23 cellular contexts compared by ENCODE assay signal in the genomic region with DNA sequence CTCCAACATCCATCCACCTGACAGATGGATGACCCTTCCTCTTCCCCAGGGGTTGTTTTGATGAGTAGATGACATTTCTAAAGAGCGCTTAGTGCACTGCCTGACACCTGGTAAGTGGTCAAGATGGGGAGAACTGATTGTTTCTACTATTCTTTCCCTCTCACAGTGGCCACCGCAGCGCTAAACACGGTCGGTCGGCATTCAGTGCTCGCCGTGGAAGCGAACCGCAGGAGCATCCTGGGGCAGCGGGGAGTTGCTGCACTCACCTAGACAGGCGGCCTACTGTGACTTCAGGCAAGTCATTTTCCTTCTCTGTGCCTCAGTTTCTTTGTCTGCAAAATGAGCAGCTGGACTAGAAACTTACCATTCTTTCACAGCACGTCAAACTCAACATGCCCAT. TPM values are rescaled to one million over a fixed set of nuclear protein-coding genes. Genes with fewer than 3 reads are reported as not detected.
DNase-seq lines count a peak whose midpoint lies in the region; ATAC-seq, FAIRE-seq and TF ChIP-seq lines count a peak whose summit lies in the region.
"Had no signal": no experiment of that assay in that cellular context is flagged by ENCODE, and none has a peak within 500 bp of the region (broad histone marks: within the 10 kb centered on the region; RNA-seq: fewer than 3 reads in every experiment).

No MANE protein-coding gene starts in this region.

- H3K14ac ChIP-seq in neuronal stem cell (ENCODE audit: low read length), result no peak overlapping the region

- no peaks in the 10 kb centered on the region for H3K79me2 ChIP-seq in K562 (ENCODE audit: control insufficient read depth, insufficient read depth, low read length)

- no peak overlapping the region for H2BK15ac ChIP-seq in neuronal stem cell (ENCODE audit: low read length)

- no peaks in the 10 kb centered on the region for H3K36me3 ChIP-seq in A673 (ENCODE audit: insufficient read depth, low read length, poor library complexity, severe bottlenecking)
- no peaks in the 10 kb centered on the region for H3K36me3 ChIP-seq in K562 (ENCODE audit: control insufficient read depth, insufficient read depth, low read length)
- no peaks in the 10 kb centered on the region for H3K36me3 ChIP-seq in neuronal stem cell (replicated peaks in 1 of 2; ENCODE audit: control insufficient read depth in 2 of 2, insufficient read depth in 2 of 2, low read length in 2 of 2)
- H3K36me3 ChIP-seq: BE2C, BLaER1 had no signal

- DNase-seq in A673 (ENCODE audit: low spot score) (no peak), K562 (ENCODE audit: extremely low read depth in 1 of 4, low spot score in 3 of 4) (peak in 1 of 4 experiments; percentile 7), neuronal stem cell (ENCODE audit: low spot score) (no peak), posterior vena cava (ENCODE audit: low spot score) (peak; percentile 36), caudate nucleus (lab: John Stamatoyannopoulos, UW) (no peak), GM19238 (ENCODE audit: insufficient read length, low spot score) (no peak), middle frontal gyrus (ENCODE audit: extremely low spot score, low spot score) (no peak)
- DNase-seq: ACHN; BE2C; C1 segment of cervical spinal cord; CD4-positive, alpha-beta memory T cell; CD4-positive, CD25-positive, alpha-beta regulatory T cell; CD8-positive, alpha-beta memory T cell; COR-L47; DMS79 treated with DMSO at 0.1 percent for 48 hours; GF-D8 had no signal

- H3K4me1 ChIP-seq in A673 (ENCODE audit: insufficient read depth, low read length, poor library complexity, severe bottlenecking), result peaks cover 47% of the 10 kb centered on the region
- H3K4me1 ChIP-seq in K562 (replicated peaks in 1 of 2; ENCODE audit: control insufficient read depth in 2 of 2, insufficient read depth in 2 of 2, low read length in 2 of 2), result peaks cover 14 to 19% of the 10 kb centered on the region in 2 experiments; a peak in 4 of 5 replicates
- peaks cover 2 to 6% of the 10 kb centered on the region in 2 donors for H3K4me1 ChIP-seq in neuronal stem cell (ENCODE audit: control insufficient read depth in 2 of 2, insufficient read depth in 1 of 2, low read depth in 1 of 2, low read length in 2 of 2)

- POLR2A ChIA-PET in A673 (lab: Charles Lee; ENCODE audit: low non-redundant PET), result interaction anchor here (0.5 kb wide), 1 partner anchor 47 kb away, joined by 8 read pairs; no protein-coding TSS in a partner anchor
- POLR2A ChIA-PET in K562 (lab: Yijun Ruan, JAX), result interaction anchor here (0.9 to 14.1 kb wide), 5 partner anchors 15 to 37 kb away, joined by 3 to 327 read pairs (median 6); partner anchors contain the start of gene FTH1

- ATAC-seq in K562, result no peak
- ATAC-seq: A549 had no signal

- H3K4ac ChIP-seq in neuronal stem cell (ENCODE audit: low read length), result no peak overlapping the region

- H3K9ac ChIP-seq in K562 (ENCODE audit: insufficient read depth in 1 of 2, low read depth in 2 of 2, low read length in 2 of 2) (peak overlapping the region in 1 of 2 experiments; percentile 4; a peak in 1 of 4 replicates), neuronal stem cell (ENCODE audit: low read depth, low read length, poor library complexity) (peak overlapping the region; percentile 40)
- H3K9ac ChIP-seq: BLaER1 had no signal

- H3K9me3 ChIP-seq in A673 (ENCODE audit: low read depth, low read length, poor library complexity, severe bottlenecking) (no peaks in the 10 kb centered on the region), K562 (replicated peaks; ENCODE audit: control insufficient read depth, insufficient read depth, low read depth, low read length) (no peaks in the 10 kb centered on the region), neuronal stem cell (replicated peaks in 1 of 2; ENCODE audit: control insufficient read depth in 2 of 2, insufficient read depth in 1 of 2, low read depth in 1 of 2, low read length in 2 of 2) (no peaks in the 10 kb centered on the region)
- H3K9me3 ChIP-seq: A549, BE2C, BLaER1 had no signal

- peak overlapping the region; percentile 5 for H2BK5ac ChIP-seq in neuronal stem cell (ENCODE audit: low read length)

- FAIRE-seq in K562 (lab: Jason Lieb, UNC), result no peak
- FAIRE-seq: A549, D721Med, G401.6, GM12891 had no signal

- H2BK12ac ChIP-seq in neuronal stem cell (ENCODE audit: low read length), result no peak overlapping the region

- H3K4me3 ChIP-seq in A673 (ENCODE audit: low read depth, low read length, poor library complexity, severe bottlenecking) (no peak overlapping the region), K562 (no peak overlapping the region), neuronal stem cell (ENCODE audit: low read length in 2 of 2) (no peak overlapping the region)
- H3K4me3 ChIP-seq: A549, BLaER1 had no signal

- 28% methylated on average over 13 of the region's 13 CpGs for WGBS in K562 (ENCODE audit: insufficient coverage, low coverage, missing lambda C conversion rate)
- WGBS in neuronal stem cell (ENCODE audit: extremely low coverage in 2 of 2, insufficient read length in 2 of 2, insufficient replicate concordance in 1 of 2), 2 donors, result no CpG with 5 or more reads among the region's 13 CpGs

- no peak overlapping the region for H2AFZ ChIP-seq in K562 (ENCODE audit: low read depth, low read length)
- no peak overlapping the region for H2AFZ ChIP-seq in neuronal stem cell (ENCODE audit: low read length)

- H3K27me3 ChIP-seq in A673 (replicated peaks; ENCODE audit: insufficient read depth, low read depth, low read length, poor library complexity) (no peaks in the 10 kb centered on the region), K562 (ENCODE audit: control insufficient read depth in 2 of 2, insufficient read depth in 2 of 2, low read length in 2 of 2) (no peaks in the 10 kb centered on the region), neuronal stem cell (ENCODE audit: control insufficient read depth in 3 of 3, insufficient read depth in 3 of 3, low read depth in 1 of 3, low read length in 3 of 3) (peaks cover 0 to 27% (median 0%) of the 10 kb centered on the region in 3 experiments)
- H3K27me3 ChIP-seq: BE2C, BLaER1 had no signal

- BruUV-seq in A673 (replicated peaks; lab: Mats Ljungman, UMichigan) (no TSS peak), K562 (replicated peaks; lab: Mats Ljungman, UMichigan) (no TSS peak)

- H4K8ac ChIP-seq in neuronal stem cell (ENCODE audit: low read depth, low read length), result no peak overlapping the region

- TF ChIP-seq RAD21 in K562 (CRISPR knock-in tag; conservative IDR thresholded peaks at IDR 0.05 in 1 of 2, IDR thresholded peaks at IDR 0.05 in 1 of 2), result no peak

- no peaks in the 10 kb centered on the region for H3K79me1 ChIP-seq in neuronal stem cell (ENCODE audit: low read depth, low read length)

- no peak for TF ChIP-seq CTCF in A673 (conservative IDR thresholded peaks at IDR 0.05; ENCODE audit: low read depth, low read length)
- no peak for TF ChIP-seq CTCF in K562 (IDR thresholded peaks at IDR 0.05 in 2 of 3, conservative IDR thresholded peaks at IDR 0.05 in 1 of 3; ENCODE audit: insufficient read depth in 2 of 3, low read depth in 1 of 3, low read length in 3 of 3)

- in situ Hi-C loops in K562 (cut with MboI), result loop anchor here (5.0 kb wide), 1 partner anchor 48 kb away; no protein-coding TSS in a partner anchor

- CTCF ChIA-PET in A673 (lab: Charles Lee), result interaction anchor here (1.4 to 7.4 kb wide), 2 partner anchors 48 to 137 kb away, joined by 38 to 157 read pairs; no protein-coding TSS in a partner anchor
- CTCF ChIA-PET in K562 (lab: Yijun Ruan, JAX; ENCODE audit: low intra/inter-chr PET ratio), result interaction anchor here (4.5 kb wide), 1 partner anchor 46 kb away, joined by 98 read pairs; no protein-coding TSS in a partner anchor

- no peak overlapping the region; the same call in 1 of the 2 replicates for H3K4me2 ChIP-seq in K562 (ENCODE audit: insufficient read depth, low read length)
- H3K4me2 ChIP-seq in neuronal stem cell (ENCODE audit: insufficient read depth, low read length, poor library complexity, severe bottlenecking), result no peak overlapping the region
- H3K4me2 ChIP-seq: A549 had no signal

- peak overlapping the region; percentile 32 for H2AK5ac ChIP-seq in neuronal stem cell (ENCODE audit: low read depth, low read length)

- H3K9me1 ChIP-seq in K562 (ENCODE audit: control insufficient read depth, insufficient read depth, low read length), result peaks cover 5% of the 10 kb centered on the region

- no peak for TF ChIP-seq POLR2A in K562 (conservative IDR thresholded peaks at IDR 0.05)

- peak overlapping the region; percentile 29 for H3K23ac ChIP-seq in neuronal stem cell (ENCODE audit: low read depth, low read length, poor library complexity)

- intact Hi-C loops in A673 (cut with micrococcal nuclease; ENCODE audit: unreplicated experiment), result no loop called here
- intact Hi-C loops in K562 (cut with micrococcal nuclease), result no loop called here
- intact Hi-C loops in posterior vena cava (cut with DNase I), result loop anchor here in 1 of 2 donors (5.0 kb wide), 1 partner anchor 48 kb away; no protein-coding TSS in a partner anchor

- H3K27ac ChIP-seq in A673 (ENCODE audit: low read depth, low read length, poor library complexity, severe bottlenecking) (peak overlapping the region; percentile 67), K562 (ENCODE audit: extremely low read depth, low read depth, low read length) (no peak overlapping the region), neuronal stem cell (replicated peaks; ENCODE audit: low read length) (no peak overlapping the region), caudate nucleus (ENCODE audit: low read depth, low read length) (no peak overlapping the region)
- H3K27ac ChIP-seq: 22Rv1, A549, BLaER1 had no signal

- H2BK120ac ChIP-seq in neuronal stem cell (ENCODE audit: low read depth, low read length), result no peak overlapping the region

- H3K18ac ChIP-seq in neuronal stem cell (ENCODE audit: low read length), result no peak overlapping the region

- TF ChIP-seq EP300 in K562 (IDR thresholded peaks at IDR 0.05; ENCODE audit: low read length), result no peak

- no peaks in the 10 kb centered on the region for H4K20me1 ChIP-seq in K562 (replicated peaks; ENCODE audit: control insufficient read depth, insufficient read depth, low read length)
- H4K20me1 ChIP-seq: BLaER1 had no signal

- H4K91ac ChIP-seq in neuronal stem cell (ENCODE audit: low read depth, low read length, poor library complexity), result no peak overlapping the region

RNA-seq across cellular contexts. Expression of gene BEST1, which starts 5.0 kb away (rescaled TPM):
- 5.3 and 8.6 TPM in 2 replicates for total RNA-seq in A673 (2021)
- total RNA-seq in K562 (2011; cell fraction: chromatin; rRNA removed; ENCODE audit: low replicate concordance), result 4.5 and 6.1 TPM in 2 replicates
- 4.7 and 5.5 TPM in 2 replicates for total RNA-seq in K562 (2011; cell fraction: nucleolus; rRNA removed)
- 4.4 and 5.5 TPM in 2 replicates for total RNA-seq in K562 (2011; cell fraction: nucleoplasm; rRNA removed)
- total RNA-seq in K562 (2014; rRNA removed), result 0.36 and 0.61 TPM in 2 replicates
- 0.35 and 0.40 TPM in 2 replicates for total RNA-seq in K562 (2014; rRNA removed; fragmentation: Illumina TruSeq; extraction: Trizol)
- total RNA-seq in K562 (2015; rRNA removed; fragmentation: Illumina TruSeq; extraction: Trizol), result 0.07 and 0.11 TPM in 2 replicates
- 0.85 and 1.0 TPM in 2 replicates for total RNA-seq in K562 (2021)
- polyA plus RNA-seq in K562 (2011; rRNA removed), result 0.22 and 0.49 TPM in 2 replicates
- polyA plus RNA-seq in K562 (2011; cell fraction: cytosol; rRNA removed), result 0.15 and 0.35 TPM in 2 replicates
- 1.4 and 1.9 TPM in 2 replicates for polyA plus RNA-seq in K562 (2011; cell fraction: nucleus; rRNA removed)
- 1.0 and 15.0 TPM in 2 replicates for polyA plus RNA-seq in K562 (2012)
- polyA plus RNA-seq in K562 (2014; fragmentation: Illumina TruSeq; extraction: Trizol), result 0.73 and 0.86 TPM in 2 replicates
- polyA plus RNA-seq in K562 (2014; fragmentation: Nextera tagmentation; extraction: Ambion mirVana), result under 1 TPM; 0.27 to 0.62 TPM
- polyA plus RNA-seq in K562 (2014; rRNA removed), result 1.3 TPM in 2 replicates
- polyA minus RNA-seq in K562 (2011; rRNA and poly(A)+ RNA removed), result 0.28 and 0.66 TPM in 2 replicates
- not detected in 2 replicates for polyA minus RNA-seq in K562 (2011; cell fraction: cytosol; rRNA and poly(A)+ RNA removed)
- 0.67 and 2.3 TPM in 2 replicates for polyA minus RNA-seq in K562 (2011; cell fraction: nucleus; rRNA and poly(A)+ RNA removed)
- 0.11 TPM for polyA plus RNA-seq in neuronal stem cell (2013, experiment 1 of 2)
- 0.10 TPM for polyA plus RNA-seq in neuronal stem cell (2013, experiment 2 of 2)
- 1 to 10 TPM; 5.8 to 9.5 TPM for total RNA-seq in posterior vena cava

RNA-seq across cellular contexts. Expression of gene FTH1, which starts 22.2 kb away (rescaled TPM):
- 2,291 and 2,484 TPM in 2 replicates for total RNA-seq in A673 (2021)
- 340 and 424 TPM in 2 replicates for total RNA-seq in K562 (2011; cell fraction: chromatin; rRNA removed; ENCODE audit: low replicate concordance)
- total RNA-seq in K562 (2011; cell fraction: nucleolus; rRNA removed), result 235 and 254 TPM in 2 replicates
- 466 and 809 TPM in 2 replicates for total RNA-seq in K562 (2011; cell fraction: nucleoplasm; rRNA removed)
- total RNA-seq in K562 (2014; rRNA removed), result 542 and 714 TPM in 2 replicates
- total RNA-seq in K562 (2014; rRNA removed; fragmentation: Illumina TruSeq; extraction: Trizol), result 854 and 941 TPM in 2 replicates
- total RNA-seq in K562 (2015; rRNA removed; fragmentation: Illumina TruSeq; extraction: Trizol), result 794 and 802 TPM in 2 replicates
- total RNA-seq in K562 (2021), result 1,987 and 1,991 TPM in 2 replicates
- polyA plus RNA-seq in K562 (2011; rRNA removed), result 692 and 749 TPM in 2 replicates
- 753 and 1,113 TPM in 2 replicates for polyA plus RNA-seq in K562 (2011; cell fraction: cytosol; rRNA removed)
- 360 and 464 TPM in 2 replicates for polyA plus RNA-seq in K562 (2011; cell fraction: nucleus; rRNA removed)
- 2,840 and 5,114 TPM in 2 replicates for polyA plus RNA-seq in K562 (2012)
- polyA plus RNA-seq in K562 (2014; fragmentation: Illumina TruSeq; extraction: Trizol), result 2,369 and 3,146 TPM in 2 replicates
- 100 to 1,000 TPM; 370 to 426 TPM for polyA plus RNA-seq in K562 (2014; fragmentation: Nextera tagmentation; extraction: Ambion mirVana)
- polyA plus RNA-seq in K562 (2014; rRNA removed), result 1,104 and 1,916 TPM in 2 replicates
- 797 and 971 TPM in 2 replicates for polyA minus RNA-seq in K562 (2011; rRNA and poly(A)+ RNA removed)
- polyA minus RNA-seq in K562 (2011; cell fraction: cytosol; rRNA and poly(A)+ RNA removed), result 687 and 1,035 TPM in 2 replicates
- 101 and 228 TPM in 2 replicates for polyA minus RNA-seq in K562 (2011; cell fraction: nucleus; rRNA and poly(A)+ RNA removed)
- polyA plus RNA-seq in neuronal stem cell (2013, experiment 1 of 2), result 1,611 TPM
- polyA plus RNA-seq in neuronal stem cell (2013, experiment 2 of 2), result 1,599 TPM
- total RNA-seq in posterior vena cava, result 1,000 to 10,000 TPM; 2,679 to 3,454 TPM

RNA-seq across cellular contexts. Expression of gene RAB3IL1, which starts 27.8 kb away (rescaled TPM):
- total RNA-seq in A673 (2021) (21.9 and 26.9 TPM in 2 replicates), K562 (2014; rRNA removed) (17.6 and 19.8 TPM in 2 replicates), K562 (2014; rRNA removed; fragmentation: Illumina TruSeq; extraction: Trizol) (2.0 and 3.7 TPM in 2 replicates), K562 (2015; rRNA removed; fragmentation: Illumina TruSeq; extraction: Trizol) (8.9 and 10.3 TPM in 2 replicates), K562 (2021) (42.6 and 46.2 TPM in 2 replicates), posterior vena cava (10 to 100 TPM; 26.7 to 31.5 TPM)
- total RNA-seq in K562 (2011; cell fraction: chromatin; rRNA removed; ENCODE audit: low replicate concordance), result 21.2 and 46.4 TPM in 2 replicates
- 27.3 and 33.0 TPM in 2 replicates for total RNA-seq in K562 (2011; cell fraction: nucleolus; rRNA removed)
- total RNA-seq in K562 (2011; cell fraction: nucleoplasm; rRNA removed), result 19.3 and 24.0 TPM in 2 replicates
- polyA plus RNA-seq in K562 (2011; rRNA removed) (15.5 and 17.7 TPM in 2 replicates), K562 (2014; fragmentation: Illumina TruSeq; extraction: Trizol) (25.1 and 31.8 TPM in 2 replicates), K562 (2014; fragmentation: Nextera tagmentation; extraction: Ambion mirVana) (under 1 TPM; 0.15 to 0.25 TPM), K562 (2014; rRNA removed) (28.2 and 29.7 TPM in 2 replicates)
- 18.3 and 41.7 TPM in 2 replicates for polyA plus RNA-seq in K562 (2011; cell fraction: cytosol; rRNA removed)
- polyA plus RNA-seq in K562 (2011; cell fraction: nucleus; rRNA removed), result 25.8 and 42.6 TPM in 2 replicates
- 15.9 and 29.1 TPM in 2 replicates for polyA plus RNA-seq in K562 (2012)
- 6.1 and 11.2 TPM in 2 replicates for polyA minus RNA-seq in K562 (2011; rRNA and poly(A)+ RNA removed)
- polyA minus RNA-seq in K562 (2011; cell fraction: cytosol; rRNA and poly(A)+ RNA removed), result 22.8 and 26.0 TPM in 2 replicates
- 13.3 and 13.9 TPM in 2 replicates for polyA minus RNA-seq in K562 (2011; cell fraction: nucleus; rRNA and poly(A)+ RNA removed)
- 2.4 TPM for polyA plus RNA-seq in neuronal stem cell (2013, experiment 1 of 2)
- 3.5 TPM for polyA plus RNA-seq in neuronal stem cell (2013, experiment 2 of 2)
- total RNA-seq: CD4-positive, CD25-positive, alpha-beta regulatory T cell had no signal
- polyA plus RNA-seq: CD14-positive monocyte; CD4-positive, alpha-beta memory T cell; CD4-positive, CD25-positive, alpha-beta regulatory T cell; CD8-positive, alpha-beta memory T cell had no signal

RNA-seq across cellular contexts. Expression of gene FADS3, which starts 53.8 kb away (rescaled TPM):
- total RNA-seq in A673 (2021), result 23.3 and 28.1 TPM in 2 replicates
- 196 and 689 TPM in 2 replicates for total RNA-seq in K562 (2011; cell fraction: chromatin; rRNA removed; ENCODE audit: low replicate concordance)
- 626 and 786 TPM in 2 replicates for total RNA-seq in K562 (2011; cell fraction: nucleolus; rRNA removed)
- 287 and 362 TPM in 2 replicates for total RNA-seq in K562 (2011; cell fraction: nucleoplasm; rRNA removed)
- total RNA-seq in K562 (2014; rRNA removed), result 92.7 and 125 TPM in 2 replicates
- total RNA-seq in K562 (2014; rRNA removed; fragmentation: Illumina TruSeq; extraction: Trizol), result 18.6 and 32.4 TPM in 2 replicates
- 55.1 and 55.3 TPM in 2 replicates for total RNA-seq in K562 (2015; rRNA removed; fragmentation: Illumina TruSeq; extraction: Trizol)
- total RNA-seq in K562 (2021), result 105 and 106 TPM in 2 replicates
- polyA plus RNA-seq in K562 (2011; rRNA removed), result 148 and 226 TPM in 2 replicates
- 155 and 315 TPM in 2 replicates for polyA plus RNA-seq in K562 (2011; cell fraction: cytosol; rRNA removed)
- 2,057 and 2,412 TPM in 2 replicates for polyA plus RNA-seq in K562 (2011; cell fraction: nucleus; rRNA removed)
- 65.8 and 82.0 TPM in 2 replicates for polyA plus RNA-seq in K562 (2012)
- 92.0 and 101 TPM in 2 replicates for polyA plus RNA-seq in K562 (2014; fragmentation: Illumina TruSeq; extraction: Trizol)
- polyA plus RNA-seq in K562 (2014; fragmentation: Nextera tagmentation; extraction: Ambion mirVana), result 1 to 10 TPM in 1 of 2 experiments, under 1 TPM in 1; 0.97 to 3.3 TPM
- polyA plus RNA-seq in K562 (2014; rRNA removed), result 133 and 139 TPM in 2 replicates
- 33.8 and 64.4 TPM in 2 replicates for polyA minus RNA-seq in K562 (2011; rRNA and poly(A)+ RNA removed)
- 109 and 120 TPM in 2 replicates for polyA minus RNA-seq in K562 (2011; cell fraction: cytosol; rRNA and poly(A)+ RNA removed)
- 200 TPM in 2 replicates for polyA minus RNA-seq in K562 (2011; cell fraction: nucleus; rRNA and poly(A)+ RNA removed)
- polyA plus RNA-seq in neuronal stem cell (2013, experiment 1 of 2), result 25.1 TPM
- polyA plus RNA-seq in neuronal stem cell (2013, experiment 2 of 2), result 25.6 TPM
- 100 to 1,000 TPM in 1 of 2 donors, 10 to 100 TPM in 1; 83.0 to 106 TPM for total RNA-seq in posterior vena cava
